28 cellular contexts compared by ENCODE assay signal in genomic region chr1:2807678-2808385, GRCh38. TPM values are rescaled to one million over a fixed set of nuclear protein-coding genes. Genes with fewer than 3 reads are reported as not detected.
DNase-seq lines count a peak whose midpoint lies in the region; ATAC-seq, FAIRE-seq and TF ChIP-seq lines count a peak whose summit lies in the region.
"Had no signal": no experiment of that assay in that cellular context is flagged by ENCODE, and none has a peak within 500 bp of the region (broad histone marks: within the 10 kb centered on the region; RNA-seq: fewer than 3 reads in every experiment).

No MANE protein-coding gene starts in this region.

- ATAC-seq in HepG2 (no peak), right lobe of liver (no peak)
- ATAC-seq: A549, GM12878 had no signal

- BruUV-seq in HepG2 (replicated peaks; lab: Mats Ljungman, UMichigan) = no TSS peak

- CTCF ChIA-PET in HepG2 (lab: Yijun Ruan, JAX; ENCODE audit: low intra/inter-chr PET ratio, low total read pairs) = no interaction called here

- H3K36me3 ChIP-seq in HepG2 (replicated peaks in 1 of 2; ENCODE audit: control insufficient read depth in 1 of 2, insufficient read depth in 2 of 2, low read length in 2 of 2) = no peaks in the 10 kb centered on the region
- no peaks in the 10 kb centered on the region for H3K36me3 ChIP-seq in right lobe of liver
- H3K36me3 ChIP-seq in kidney (ENCODE audit: control insufficient read depth in 1 of 2, insufficient read depth in 2 of 2, low read length in 2 of 2) = no peaks in the 10 kb centered on the region
- H3K36me3 ChIP-seq: BE2C, BLaER1 had no signal

- WGBS in HepG2 (ENCODE audit: low lambda C conversion rate) = 28% methylated on average over 11 of the region's 30 CpGs
- 52% methylated on average over 6 of the region's 30 CpGs for WGBS in right lobe of liver (ENCODE audit: insufficient coverage, low coverage, low lambda C conversion rate, missing lambda C conversion rate)

- POLR2A ChIA-PET in HepG2 (lab: Yijun Ruan, JAX) = no interaction called here

- TF ChIP-seq EP300 in HepG2 (IDR thresholded peaks at IDR 0.05; ENCODE audit: low read depth in 2 of 2, low read length in 2 of 2) (no peak), HepG2 (CRISPR knock-in tag; IDR thresholded peaks at IDR 0.05; ENCODE audit: borderline replicate concordance) (no peak)

- DNase-seq in DMS79 treated with DMSO at 0.1 percent for 48 hours (lab: John Stamatoyannopoulos, UW) (peak; percentile 38), DMS79 (lab: John Stamatoyannopoulos, UW) (no peak), HepG2 (ENCODE audit: low spot score) (no peak), right lobe of liver (no peak), kidney (peak; percentile 63), NCI-H2227 (lab: John Stamatoyannopoulos, UW; ENCODE audit: unreplicated experiment) (no peak), NCI-H2171 treated with DMSO at 0.1 percent for 48 hours (lab: John Stamatoyannopoulos, UW) (no peak)
- DNase-seq: AML-193; BE2C; C1 segment of cervical spinal cord; CD4-positive, alpha-beta memory T cell; CD4-positive, CD25-positive, alpha-beta regulatory T cell; CD8-positive, alpha-beta memory T cell; COR-L47; DMS 273 treated with DMSO at 0.1 percent for 48 hours; DMS153; DMS53; DND-41; EL; GDM1 had no signal

- no peak overlapping the region for H3K4me3 ChIP-seq in HepG2 (replicated peaks in 1 of 3; ENCODE audit: insufficient read depth in 1 of 3, low read depth in 2 of 3, low read length in 3 of 3)
- H3K4me3 ChIP-seq in right lobe of liver = no peak overlapping the region
- H3K4me3 ChIP-seq in kidney (ENCODE audit: low read length in 2 of 2) = no peak overlapping the region
- H3K4me3 ChIP-seq: A549, BLaER1, GM12878 had no signal

- FAIRE-seq in HepG2 (lab: Jason Lieb, UNC) = no peak
- FAIRE-seq in kidney (lab: Jason Lieb, UNC) = no peak
- FAIRE-seq: A549, GM12878, GM12892, GM18507 had no signal

- H4K20me1 ChIP-seq in HepG2 (ENCODE audit: insufficient read depth, low read length) = no peaks in the 10 kb centered on the region
- H4K20me1 ChIP-seq: BLaER1 had no signal

- intact Hi-C loops in HepG2 (cut with micrococcal nuclease; ENCODE audit: unreplicated experiment) = no loop called here
- intact Hi-C loops in right lobe of liver (cut with DNase I) = no loop called here
- intact Hi-C loops in kidney (cut with DNase I) = no loop called here

- TF ChIP-seq CTCF in HepG2 (CRISPR knock-in tag; IDR thresholded peaks at IDR 0.05) (no peak), right lobe of liver (IDR thresholded peaks at IDR 0.05) (no peak), kidney (IDR thresholded peaks at IDR 0.05; ENCODE audit: borderline replicate concordance, extremely low read depth, insufficient read depth) (no peak)

- in situ Hi-C loops in HepG2 (cut with HindIII; ENCODE audit: extremely low pct_ligation_motif_present, low pct_unique_long_range_greater_than_20kb) = no loop called here

- H3K27ac ChIP-seq in HepG2 (ENCODE audit: extremely low read length, insufficient read depth, low read length) = no peak overlapping the region
- H3K27ac ChIP-seq in right lobe of liver = no peak overlapping the region
- H3K27ac ChIP-seq in kidney (ENCODE audit: low read depth in 2 of 2, low read length in 2 of 2) = no peak overlapping the region
- H3K27ac ChIP-seq: 22Rv1, A549, BLaER1 had no signal

- no peaks in the 10 kb centered on the region for H3K79me2 ChIP-seq in HepG2 (ENCODE audit: insufficient read depth, low read length)

- H3K4me2 ChIP-seq in HepG2 (ENCODE audit: low read depth, low read length) = no peak overlapping the region
- H3K4me2 ChIP-seq: A549 had no signal

- H3K27me3 ChIP-seq in HepG2 (ENCODE audit: control insufficient read depth in 1 of 2, insufficient read depth in 2 of 2, low read length in 2 of 2) (peaks cover 21 to 68% of the 10 kb centered on the region in 2 experiments), right lobe of liver (no peaks in the 10 kb centered on the region)
- H3K27me3 ChIP-seq: BLaER1 had no signal

- TF ChIP-seq RAD21 in HepG2 (CRISPR knock-in tag; IDR thresholded peaks at IDR 0.05) = no peak

- H3K4me1 ChIP-seq in HepG2 (ENCODE audit: insufficient read depth, low read length) = peaks cover 17% of the 10 kb centered on the region
- H3K4me1 ChIP-seq in right lobe of liver = no peaks in the 10 kb centered on the region
- H3K4me1 ChIP-seq in kidney (ENCODE audit: control insufficient read depth in 1 of 2, insufficient read depth in 1 of 2, low read depth in 1 of 2, low read length in 2 of 2) = no peaks in the 10 kb centered on the region
- H3K4me1 ChIP-seq: A549, BE2C had no signal

- H3K9me3 ChIP-seq in HepG2 (ENCODE audit: low read length) (no peaks in the 10 kb centered on the region; the same call in 1 of the 2 replicates), right lobe of liver (no peaks in the 10 kb centered on the region), kidney (ENCODE audit: control insufficient read depth in 1 of 2, low read length in 2 of 2) (no peaks in the 10 kb centered on the region)
- H3K9me3 ChIP-seq: A549, BE2C had no signal

- H3K9ac ChIP-seq in HepG2 (ENCODE audit: insufficient read depth, low read depth, low read length) = no peak overlapping the region
- H3K9ac ChIP-seq in kidney (ENCODE audit: low read length in 2 of 2) = no peak overlapping the region
- H3K9ac ChIP-seq: BLaER1 had no signal

- TF ChIP-seq POLR2A in HepG2 (IDR thresholded peaks at IDR 0.05; ENCODE audit: insufficient read depth in 1 of 2, low read depth in 2 of 2, low read length in 2 of 2) (no peak), right lobe of liver (IDR thresholded peaks at IDR 0.05) (no peak)

- no peak overlapping the region for H2AFZ ChIP-seq in HepG2 (ENCODE audit: low read length)

TF ChIP-seq in HepG2, 621 proteins besides CTCF, POLR2A, EP300 and RAD21:
- TF ChIP-seq TMF1 (CRISPR knock-in tag; IDR thresholded peaks at IDR 0.05; ENCODE audit: low read depth) = no peak
- TF ChIP-seq, protein P1, sequence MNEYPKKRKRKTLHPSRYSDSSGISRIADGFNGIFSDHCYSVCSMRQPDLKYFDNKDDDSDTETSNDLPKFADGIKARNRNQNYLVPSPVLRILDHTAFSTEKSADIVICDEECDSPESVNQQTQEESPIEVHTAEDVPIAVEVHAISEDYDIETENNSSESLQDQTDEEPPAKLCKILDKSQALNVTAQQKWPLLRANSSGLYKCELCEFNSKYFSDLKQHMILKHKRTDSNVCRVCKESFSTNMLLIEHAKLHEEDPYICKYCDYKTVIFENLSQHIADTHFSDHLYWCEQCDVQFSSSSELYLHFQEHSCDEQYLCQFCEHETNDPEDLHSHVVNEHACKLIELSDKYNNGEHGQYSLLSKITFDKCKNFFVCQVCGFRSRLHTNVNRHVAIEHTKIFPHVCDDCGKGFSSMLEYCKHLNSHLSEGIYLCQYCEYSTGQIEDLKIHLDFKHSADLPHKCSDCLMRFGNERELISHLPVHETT (CRISPR knock-in tag; conservative IDR thresholded peaks at IDR 0.05) = no peak
- TF ChIP-seq HNRNPLL (IDR thresholded peaks at IDR 0.05; ENCODE audit: low read depth, low read length, poor library complexity, severe bottlenecking) = peak; percentile 5

RNA-seq across cellular contexts. Expression of gene TTC34, which starts 6.3 kb away (rescaled TPM):
- total RNA-seq in HepG2 (2016; rRNA removed; fragmentation: Illumina TruSeq; extraction: Trizol) (0.07 TPM in 1 of 2 replicates, not detected in the other), right lobe of liver (under 1 TPM in 5 of 6 experiments, not detected in 1; 0.06 to 0.23 (median 0.18) TPM), kidney (2.4 TPM)
- not detected in 2 replicates for total RNA-seq in HepG2 (2016; cell fraction: cytosol; rRNA removed; fragmentation: Illumina TruSeq; extraction: Trizol; ENCODE audit: low read depth)
- 0.09 TPM in 1 of 2 replicates, not detected in the other for total RNA-seq in HepG2 (2016; cell fraction: insoluble cytoplasmic fraction; rRNA removed; fragmentation: Illumina TruSeq; extraction: Trizol)
- total RNA-seq in HepG2 (2016; cell fraction: membrane; rRNA removed; fragmentation: Illumina TruSeq; extraction: Trizol) = 0.03 TPM in 1 of 2 replicates, not detected in the other
- 0.22 and 0.31 TPM in 2 replicates for total RNA-seq in HepG2 (2016; cell fraction: nucleus; rRNA removed; fragmentation: Illumina TruSeq; extraction: Trizol)
- polyA plus RNA-seq in HepG2 (2011; rRNA removed) (0.11 and 0.13 TPM in 2 replicates), kidney (ENCODE audit: insufficient read depth, low read depth, low replicate concordance) (0.15 TPM)
- 0.01 and 0.03 TPM in 2 replicates for polyA plus RNA-seq in HepG2 (2011; cell fraction: cytosol; rRNA removed)
- 1.1 and 1.5 TPM in 2 replicates for polyA plus RNA-seq in HepG2 (2011; cell fraction: nucleus; rRNA removed)
- 0.08 and 0.16 TPM in 2 replicates for polyA plus RNA-seq in HepG2 (2012)
- polyA plus RNA-seq in HepG2 (2016; cell fraction: cytosol; fragmentation: Illumina TruSeq; extraction: Trizol; ENCODE audit: low read depth) = 0.01 TPM in 1 of 2 replicates, not detected in the other
- polyA plus RNA-seq in HepG2 (2016; cell fraction: insoluble cytoplasmic fraction; fragmentation: Illumina TruSeq; extraction: Trizol; ENCODE audit: low read depth) = 0.03 and 0.05 TPM in 2 replicates
- 0.03 TPM in 1 of 2 replicates, not detected in the other for polyA plus RNA-seq in HepG2 (2016; cell fraction: membrane; fragmentation: Illumina TruSeq; extraction: Trizol; ENCODE audit: low read depth)
- 0.33 and 0.36 TPM in 2 replicates for polyA plus RNA-seq in HepG2 (2016; cell fraction: nucleus; fragmentation: Illumina TruSeq; extraction: Trizol; ENCODE audit: insufficient read depth, low read depth)
- polyA minus RNA-seq in HepG2 (2011; rRNA and poly(A)+ RNA removed; ENCODE audit: low replicate concordance) = 0.84 and 0.87 TPM in 2 replicates
- polyA minus RNA-seq in HepG2 (2011; cell fraction: cytosol; rRNA and poly(A)+ RNA removed) = 0.09 and 0.10 TPM in 2 replicates
- polyA minus RNA-seq in HepG2 (2011; cell fraction: nucleus; rRNA and poly(A)+ RNA removed) = 1.7 and 2.5 TPM in 2 replicates
- total RNA-seq: A172, Daoy had no signal

Comparison
In these comparisons a context has a peak if more than half of its experiments do, and no peak if none do; other contexts are left out.
1. DNase-seq: peak in DMS79 treated with DMSO at 0.1 percent for 48 hours (single experiment) and kidney (single experiment); none in DMS79 (single experiment), HepG2 (single experiment), right lobe of liver (0 of 3), NCI-H2227 (single experiment) and NCI-H2171 treated with DMSO at 0.1 percent for 48 hours (single experiment).